In the genomic region with DNA sequence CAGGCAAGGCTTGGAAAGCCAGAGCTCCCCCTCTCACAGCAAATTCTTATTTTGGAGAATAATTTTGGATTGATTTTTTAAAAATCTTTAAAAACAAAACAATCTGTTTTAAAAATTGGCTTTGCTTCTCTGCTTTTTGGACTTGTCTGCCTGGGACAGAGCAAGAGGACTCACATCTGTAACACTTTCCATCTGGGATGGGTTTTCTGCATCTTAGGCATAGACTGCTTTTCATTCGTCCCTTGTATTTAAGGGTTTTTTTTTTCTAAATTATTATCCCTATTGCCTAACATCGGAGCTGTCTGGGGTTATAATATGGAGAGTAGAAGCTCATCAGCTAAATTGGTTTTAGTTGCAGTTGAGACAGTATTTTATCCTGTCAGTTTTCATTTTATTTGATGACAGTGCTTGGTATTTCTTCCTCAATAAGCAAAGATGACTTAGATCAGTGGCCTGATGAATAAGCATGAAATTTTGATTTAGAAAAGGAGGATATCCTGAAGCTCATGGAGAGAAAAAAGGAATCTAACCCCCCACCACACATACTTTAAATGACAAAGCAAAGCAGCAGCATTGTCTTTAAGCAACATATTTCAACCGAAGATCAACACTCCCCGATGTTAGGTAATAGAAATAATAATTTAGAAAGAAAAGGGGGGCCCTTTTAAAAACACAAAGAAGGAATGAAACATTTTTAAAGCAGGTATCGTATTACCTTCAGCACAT, we compare ENCODE assay signal across 11 cellular contexts. TPM values are rescaled to one million over a fixed set of nuclear protein-coding genes. Genes with fewer than 3 reads are reported as not detected.
A peak's percentile ranks its signal among the peaks of the same experiment; 100 is the strongest.
DNase-seq lines count a peak whose midpoint lies in the region; ATAC-seq and TF ChIP-seq lines count a peak whose summit lies in the region.
"Had no signal": no experiment of that assay in that cellular context is flagged by ENCODE, and none has a peak within 500 bp of the region (broad histone marks: within the 10 kb centered on the region; RNA-seq: fewer than 3 reads in every experiment).

No MANE protein-coding gene starts in this region.

- H3K27me3 ChIP-seq in GM23248 (replicated peaks; ENCODE audit: insufficient read depth) (no peaks in the 10 kb centered on the region), SK-N-SH (ENCODE audit: insufficient read depth) (no peaks in the 10 kb centered on the region), psoas muscle (ENCODE audit: insufficient read depth in 3 of 3, low read length in 2 of 3) (no peaks in the 10 kb centered on the region)

- H3K36me3 ChIP-seq in GM23248 (ENCODE audit: low read depth) (no peaks in the 10 kb centered on the region), SK-N-SH (replicated peaks in 1 of 2; ENCODE audit: control insufficient read depth in 1 of 2, insufficient read depth in 2 of 2, low read length in 1 of 2) (peaks cover 6 to 10% of the 10 kb centered on the region in 2 experiments), psoas muscle (ENCODE audit: insufficient read depth in 1 of 2, low read depth in 1 of 2) (no peaks in the 10 kb centered on the region)

- H3K9me2 ChIP-seq in GM23248 (ENCODE audit: insufficient read depth) = no peaks in the 10 kb centered on the region
- no peaks in the 10 kb centered on the region for H3K9me2 ChIP-seq in SK-N-SH

- H3K4me1 Mint-ChIP-seq in activated CD4-positive, alpha-beta T cell treated with anti-CD3 and anti-CD28 coated beads, Interleukin-2, amount 10 ng/mL, durations not matched to agents 7 days and 5 days = peaks cover 12% of the 10 kb centered on the region

- peak overlapping the region; percentile 87 for H3K9ac ChIP-seq in GM23248
- no peak overlapping the region for H3K9ac ChIP-seq in SK-N-SH

- peaks cover 20% of the 10 kb centered on the region; the same call in 1 of the 2 replicates for H3F3A ChIP-seq in GM23248 (ENCODE audit: insufficient read depth)
- H3F3A ChIP-seq in SK-N-SH (replicated peaks; ENCODE audit: insufficient read depth) = peaks cover 21% of the 10 kb centered on the region

- peak overlapping the region; percentile 97 for H3K4me2 ChIP-seq in GM23248 (ENCODE audit: unreplicated experiment)
- H3K4me2 ChIP-seq in SK-N-SH = peak overlapping the region; percentile 88; the same call in 1 of the 2 replicates

- no peak for ATAC-seq in psoas muscle
- ATAC-seq in HG02759 (IDR thresholded peaks at IDR 0.05; ENCODE audit: unreplicated experiment) = no peak

- H3K4me3 Mint-ChIP-seq in activated CD4-positive, alpha-beta T cell treated with anti-CD3 and anti-CD28 coated beads, Interleukin-2, amount 10 ng/mL, durations not matched to agents 7 days and 5 days = no peak overlapping the region

- intact Hi-C loops in psoas muscle (cut with DNase I) = loop anchor here (2.0 to 10.0 kb wide), 2 partner anchors 21 to 147 kb away; no protein-coding TSS in a partner anchor

- CTCF ChIA-PET in SK-N-SH (lab: Yijun Ruan, JAX) = interaction anchor here (0.8 to 1.5 kb wide), 3 partner anchors 58 to 147 kb away, joined by 3 to 5 read pairs (median 3); no protein-coding TSS in a partner anchor
- CTCF ChIA-PET in activated CD4-positive, alpha-beta T cell treated with anti-CD3 and anti-CD28 coated beads, Interleukin-2, amount 10 ng/mL, durations not matched to agents 7 days and 5 days (lab: Charles Lee) = no interaction called here

- peaks cover 19% of the 10 kb centered on the region for H3K79me2 ChIP-seq in GM23248 (ENCODE audit: insufficient read depth)
- H3K79me2 ChIP-seq in SK-N-SH (ENCODE audit: insufficient read depth) = peaks cover 26% of the 10 kb centered on the region

- H3K27ac Mint-ChIP-seq in activated CD4-positive, alpha-beta T cell treated with anti-CD3 and anti-CD28 coated beads, Interleukin-2, amount 10 ng/mL, durations not matched to agents 7 days and 5 days = no peak overlapping the region

- peak overlapping the region; percentile 65 for H3K27ac ChIP-seq in GM23248
- peak overlapping the region in 1 of 2 experiments; percentile 69; a peak in 3 of 4 replicates for H3K27ac ChIP-seq in SK-N-SH (ENCODE audit: low read depth in 2 of 2, low read length in 1 of 2)
- H3K27ac ChIP-seq in psoas muscle = peak overlapping the region; percentile 96

- peaks cover 45% of the 10 kb centered on the region for H3K27me3 Mint-ChIP-seq in activated CD4-positive, alpha-beta T cell treated with anti-CD3 and anti-CD28 coated beads, Interleukin-2, amount 10 ng/mL, durations not matched to agents 7 days and 5 days

- H2AFZ ChIP-seq in GM23248 = peak overlapping the region; percentile 96
- H2AFZ ChIP-seq in SK-N-SH (ENCODE audit: low read depth) = no peak overlapping the region

- H3K4me1 ChIP-seq in GM23248 (ENCODE audit: insufficient read depth) (peaks cover 14% of the 10 kb centered on the region), SK-N-SH (ENCODE audit: control insufficient read depth in 1 of 2, insufficient read depth in 2 of 2, low read depth in 1 of 2, low read length in 1 of 2) (peaks cover 12 to 18% of the 10 kb centered on the region in 2 experiments; a peak in 2 of 4 replicates), psoas muscle (peaks cover 17% of the 10 kb centered on the region)

- in situ Hi-C loops in GM23248 (cut with MboI) = loop anchor here (10.0 kb wide), 1 partner anchor 177 kb away; no protein-coding TSS in a partner anchor

- H3K9me3 ChIP-seq in GM23248 (ENCODE audit: low read depth) (no peaks in the 10 kb centered on the region), SK-N-SH (no peaks in the 10 kb centered on the region), psoas muscle (no peaks in the 10 kb centered on the region)

- H3K4me3 ChIP-seq in GM23248 (no peak overlapping the region; the same call in 1 of the 2 replicates), SK-N-SH (ENCODE audit: low read depth in 2 of 2, low read length in 1 of 2) (no peak overlapping the region), fibroblast of the aortic adventitia (ENCODE audit: low read depth, low read length) (no peak overlapping the region), psoas muscle (no peak overlapping the region)

- DNase-seq in GM23248 = peak; percentile 25
- DNase-seq in SK-N-SH = no peak
- peak; percentile 40 for DNase-seq in fibroblast of the aortic adventitia (ENCODE audit: low read depth)
- DNase-seq in psoas muscle = no peak
- no peak for DNase-seq in DMS114 treated with DMSO at 0.1 percent for 48 hours (lab: John Stamatoyannopoulos, UW; ENCODE audit: unreplicated experiment)
- DNase-seq in activated CD4-positive, alpha-beta T cell treated with anti-CD3 and anti-CD28 coated beads, Interleukin-2, amount 10 ng/mL, durations not matched to agents 7 days and 5 days = no peak
- DNase-seq in AG08396 (ENCODE audit: low spot score) = no peak
- DNase-seq: dorsolateral prefrontal cortex, NCI-H2107 had no signal

- 45 to 50% methylated on average over 5 of the region's 5 CpGs for WGBS in GM23248 (ENCODE audit: low coverage in 1 of 2, low lambda C conversion rate in 2 of 2, missing lambda C conversion rate in 2 of 2), 2 experiments
- 63% methylated on average over 5 of the region's 5 CpGs for WGBS in SK-N-SH (ENCODE audit: low lambda C conversion rate)
- 73 to 80% (median 79%) methylated on average over 5 of the region's 5 CpGs for WGBS in psoas muscle, 3 donors

- TF ChIP-seq RAD21 in SK-N-SH (IDR thresholded peaks at IDR 0.05; ENCODE audit: low read length) = no peak

- no peak for TF ChIP-seq EP300 in SK-N-SH (IDR thresholded peaks at IDR 0.05; ENCODE audit: borderline replicate concordance in 1 of 2, low read depth in 1 of 2, low read length in 1 of 2)

- H4K20me1 ChIP-seq in GM23248 (ENCODE audit: insufficient read depth) = no peaks in the 10 kb centered on the region
- H4K20me1 ChIP-seq in SK-N-SH (ENCODE audit: insufficient read depth) = peaks cover 21% of the 10 kb centered on the region

- no peaks in the 10 kb centered on the region for H3K9me3 Mint-ChIP-seq in activated CD4-positive, alpha-beta T cell treated with anti-CD3 and anti-CD28 coated beads, Interleukin-2, amount 10 ng/mL, durations not matched to agents 7 days and 5 days

- POLR2A ChIA-PET in SK-N-SH (lab: Yijun Ruan, JAX) = no interaction called here
- POLR2A ChIA-PET in activated CD4-positive, alpha-beta T cell treated with anti-CD3 and anti-CD28 coated beads, Interleukin-2, amount 10 ng/mL, durations not matched to agents 7 days and 5 days (lab: Charles Lee) = no interaction called here

- no peak for TF ChIP-seq CTCF in SK-N-SH (IDR thresholded peaks at IDR 0.05)
- no peak for TF ChIP-seq CTCF in fibroblast of the aortic adventitia (IDR thresholded peaks at IDR 0.05; ENCODE audit: insufficient read depth, low read length)
- TF ChIP-seq CTCF in psoas muscle (IDR thresholded peaks at IDR 0.05) = no peak

- no peaks in the 10 kb centered on the region for H3K36me3 Mint-ChIP-seq in activated CD4-positive, alpha-beta T cell treated with anti-CD3 and anti-CD28 coated beads, Interleukin-2, amount 10 ng/mL, durations not matched to agents 7 days and 5 days (ENCODE audit: low read depth)

TF ChIP-seq in SK-N-SH, 30 proteins besides CTCF, POLR2A, EP300 and RAD21 (continues in another document):
- TF ChIP-seq FOXJ3 (CRISPR knock-in tag; IDR thresholded peaks at IDR 0.05) = no peak
- TF ChIP-seq TAF1 (IDR thresholded peaks at IDR 0.05; ENCODE audit: borderline replicate concordance, low read depth, low read length) = no peak
- TF ChIP-seq ELF1 (IDR thresholded peaks at IDR 0.05) = no peak

RNA-seq across cellular contexts. Expression of gene FZD7, which starts 2.2 kb away (rescaled TPM):
- 53.7 and 56.4 TPM in 2 replicates for total RNA-seq in GM23248 (2014; rRNA removed; shearing (Covaris generic))
- 19.3 and 19.4 TPM in 2 replicates for polyA plus RNA-seq in GM23248 (2016; fragmentation: Nextera tagmentation; extraction: Ambion mirVana)
- polyA plus RNA-seq in SK-N-SH (2012; rRNA removed) = 16.1 and 19.7 TPM in 2 replicates
- 17.1 and 21.4 TPM in 2 replicates for polyA plus RNA-seq in SK-N-SH (2012; cell fraction: cytosol; rRNA removed)
- 12.2 and 15.3 TPM in 2 replicates for polyA plus RNA-seq in SK-N-SH (2012; cell fraction: nucleus; rRNA removed)
- total RNA-seq in fibroblast of the aortic adventitia (ENCODE audit: low replicate concordance) = 35.8 and 40.4 TPM in 2 replicates
- total RNA-seq in psoas muscle = 10 to 100 TPM in 2 of 4 donors, 1 to 10 TPM in 2; 4.1 to 32.1 (median 9.9) TPM
- polyA plus RNA-seq in psoas muscle = 10 to 100 TPM in 1 of 3 donors, 1 to 10 TPM in 2; 1.8 to 14.4 (median 3.7) TPM
- under 1 TPM; 0.10 to 0.12 TPM for total RNA-seq in activated CD4-positive, alpha-beta T cell treated with anti-CD3 and anti-CD28 coated beads, Interleukin-2, amount 10 ng/mL, durations not matched to agents 7 days and 5 days

RNA-seq across cellular contexts. Expression of gene KIAA2012, which starts 41.6 kb away (rescaled TPM):
- total RNA-seq in GM23248 (2014; rRNA removed; shearing (Covaris generic)) = not detected in 2 replicates
- 0.13 and 0.18 TPM in 2 replicates for polyA plus RNA-seq in GM23248 (2016; fragmentation: Nextera tagmentation; extraction: Ambion mirVana)
- polyA plus RNA-seq in SK-N-SH (2012; rRNA removed) = 0.07 and 0.11 TPM in 2 replicates
- polyA plus RNA-seq in SK-N-SH (2012; cell fraction: cytosol; rRNA removed) = 0.04 and 0.05 TPM in 2 replicates
- 0.46 and 0.64 TPM in 2 replicates for polyA plus RNA-seq in SK-N-SH (2012; cell fraction: nucleus; rRNA removed)
- not detected in 2 replicates for total RNA-seq in fibroblast of the aortic adventitia (ENCODE audit: low replicate concordance)
- total RNA-seq in psoas muscle = under 1 TPM in 1 of 4 donors, not detected in 3; 0.06 TPM
- polyA plus RNA-seq in psoas muscle = under 1 TPM in 1 of 3 donors, not detected in 2; 0.03 TPM
- total RNA-seq in activated CD4-positive, alpha-beta T cell treated with anti-CD3 and anti-CD28 coated beads, Interleukin-2, amount 10 ng/mL, durations not matched to agents 7 days and 5 days = not detected
- total RNA-seq: OCI-LY7 had no signal

Comparison
In these comparisons a context has a peak if more than half of its experiments do, and no peak if none do; other contexts are left out.
1. DNase-seq: peak in GM23248 (single experiment) and fibroblast of the aortic adventitia (single experiment); none in SK-N-SH (single experiment), psoas muscle (0 of 2), DMS114 treated with DMSO at 0.1 percent for 48 hours (single experiment), activated CD4-positive, alpha-beta T cell treated with anti-CD3 and anti-CD28 coated beads, Interleukin-2, amount 10 ng/mL, durations not matched to agents 7 days and 5 days (single experiment) and AG08396 (single experiment).
2. RNA of gene FZD7, which starts 2.2 kb away (total RNA-seq): 53.7 to 56.4 TPM in GM23248, 35.8 to 40.4 TPM in fibroblast of the aortic adventitia and 4.1 to 32.1 TPM in psoas muscle; 0.10 to 0.12 TPM in activated CD4-positive, alpha-beta T cell treated with anti-CD3 and anti-CD28 coated beads, Interleukin-2, amount 10 ng/mL, durations not matched to agents 7 days and 5 days; every median in the first group is over 4 times any median in the second.